ENCODE assay signal across 15 cellular contexts in genomic region chrX:69109706-69110635, GRCh38. TPM values are rescaled to one million over a fixed set of nuclear protein-coding genes. Genes with fewer than 3 reads are reported as not detected.
DNase-seq lines count a peak whose midpoint lies in the region; ATAC-seq, FAIRE-seq and TF ChIP-seq lines count a peak whose summit lies in the region.
"Had no signal": no experiment of that assay in that cellular context is flagged by ENCODE, and none has a peak within 500 bp of the region (broad histone marks: within the 10 kb centered on the region; RNA-seq: fewer than 3 reads in every experiment).

No MANE protein-coding gene starts in this region.

- H4K91ac ChIP-seq in mesenchymal stem cell (ENCODE audit: low read length) = peak overlapping the region; percentile 75

- POLR2A ChIA-PET in AG04450 (lab: Yijun Ruan, JAX) = interaction anchor here (0.7 to 1.7 kb wide), 2 partner anchors 279 to 281 kb away, joined by 3 to 4 read pairs; partner anchors contain the start of gene EFNB1
- POLR2A ChIA-PET in HepG2 (lab: Yijun Ruan, JAX) = no interaction called here

- CTCF ChIA-PET in AG04450 (lab: Charles Lee) = no interaction called here
- CTCF ChIA-PET in HepG2 (lab: Yijun Ruan, JAX; ENCODE audit: low intra/inter-chr PET ratio, low total read pairs) = no interaction called here

- H3K79me2 ChIP-seq in HepG2 (ENCODE audit: insufficient read depth, low read length) = no peaks in the 10 kb centered on the region

- H3K9me3 ChIP-seq in AG04450 (ENCODE audit: control insufficient read depth, insufficient read depth, low read length) (no peaks in the 10 kb centered on the region), mesenchymal stem cell (ENCODE audit: control insufficient read depth, low read length) (no peaks in the 10 kb centered on the region), body of pancreas (no peaks in the 10 kb centered on the region), HepG2 (ENCODE audit: low read length) (no peaks in the 10 kb centered on the region)

- no peaks in the 10 kb centered on the region for H3K27me3 Mint-ChIP-seq in progenitor cell of endocrine pancreas

- no peak overlapping the region for H2AK5ac ChIP-seq in mesenchymal stem cell (ENCODE audit: low read length, severe bottlenecking)

- peak overlapping the region; percentile 35 to 58 for H3K4ac ChIP-seq in mesenchymal stem cell (ENCODE audit: low read depth in 1 of 2, low read length in 2 of 2)

- no TSS peak for BruUV-seq in HepG2 (replicated peaks; lab: Mats Ljungman, UMichigan)

- intact Hi-C loops in body of pancreas (cut with DNase I) = no loop called here
- intact Hi-C loops in HepG2 (cut with micrococcal nuclease; ENCODE audit: unreplicated experiment) = no loop called here

- H3K14ac ChIP-seq in mesenchymal stem cell (ENCODE audit: low read length in 2 of 2) = peak overlapping the region in 1 of 2 experiments; percentile 88

- H2BK12ac ChIP-seq in mesenchymal stem cell (ENCODE audit: low read length in 2 of 2) = peak overlapping the region; percentile 72 to 84

- no peak overlapping the region for H3K4me2 ChIP-seq in mesenchymal stem cell (ENCODE audit: low read length, poor library complexity, severe bottlenecking)
- no peak overlapping the region for H3K4me2 ChIP-seq in HepG2 (ENCODE audit: low read depth, low read length)
- H3K4me2 ChIP-seq: GM23338 had no signal

- no peak overlapping the region for H2AFZ ChIP-seq in mesenchymal stem cell (ENCODE audit: low read depth, low read length)
- no peak overlapping the region for H2AFZ ChIP-seq in HepG2 (ENCODE audit: low read length)
- H2AFZ ChIP-seq: GM23338 had no signal

- TF ChIP-seq POLR2A in body of pancreas (IDR thresholded peaks at IDR 0.05) (no peak), HepG2 (IDR thresholded peaks at IDR 0.05; ENCODE audit: insufficient read depth in 1 of 2, low read depth in 2 of 2, low read length in 2 of 2) (no peak)

- TF ChIP-seq RAD21 in HepG2 (CRISPR knock-in tag; IDR thresholded peaks at IDR 0.05) = no peak

- H3K27ac Mint-ChIP-seq in progenitor cell of endocrine pancreas = no peak overlapping the region
- H3K27ac Mint-ChIP-seq: activated T-cell treated with anti-CD3 and anti-CD28 coated beads, Interleukin-2, amount 50 U/mL, for 24 hours; GM23338 had no signal

- ATAC-seq in body of pancreas (no peak), HepG2 (no peak)
- ATAC-seq: GM23338, right cardiac atrium had no signal

- 7% methylated on average over 7 of the region's 8 CpGs for WGBS in mesenchymal stem cell
- WGBS in body of pancreas, 2 donors = 66 to 69% methylated on average over 4 to 6 of the region's 8 CpGs
- WGBS in HepG2 (ENCODE audit: low lambda C conversion rate) = 24% methylated on average over 4 of the region's 8 CpGs

- DNase-seq in AG04450 (ENCODE audit: low read depth, low spot score) (peak; percentile 34), HTR-8/SVneo (ENCODE audit: insufficient read length, low spot score) (peak; percentile 45), astrocyte of the spinal cord (ENCODE audit: low read depth, low spot score) (peak; percentile 29), mesenchymal stem cell (peak; percentile 81), body of pancreas (no peak), progenitor cell of endocrine pancreas (ENCODE audit: low spot score, unreplicated experiment) (no peak), NCI-H2196 treated with DMSO at 0.1 percent for 48 hours (lab: John Stamatoyannopoulos, UW; ENCODE audit: unreplicated experiment) (no peak), HepG2 (ENCODE audit: low spot score) (no peak)
- DNase-seq: activated T-cell treated with anti-CD3 and anti-CD28 coated beads, Interleukin-2, amount 50 U/mL, for 24 hours; caudate nucleus; GF-D8; glutamatergic neuron; right cardiac atrium had no signal

- TF ChIP-seq CTCF in AG04450 (IDR thresholded peaks at IDR 0.05; ENCODE audit: low read depth, low read length) (no peak), astrocyte of the spinal cord (IDR thresholded peaks at IDR 0.05; ENCODE audit: low read depth, low read length) (no peak), body of pancreas (IDR thresholded peaks at IDR 0.05) (no peak), progenitor cell of endocrine pancreas (IDR thresholded peaks at IDR 0.05; ENCODE audit: unreplicated experiment) (no peak), HepG2 (CRISPR knock-in tag; IDR thresholded peaks at IDR 0.05) (no peak)

- no peak overlapping the region for H2BK5ac ChIP-seq in mesenchymal stem cell (ENCODE audit: low read depth, low read length, poor library complexity, severe bottlenecking)

- H3K4me3 ChIP-seq in AG04450 (ENCODE audit: low read depth, low read length) (no peak overlapping the region), astrocyte of the spinal cord (ENCODE audit: low read depth, low read length) (no peak overlapping the region), mesenchymal stem cell (ENCODE audit: insufficient read depth in 1 of 2, low read depth in 1 of 2, low read length in 2 of 2) (no peak overlapping the region), body of pancreas (no peak overlapping the region), HepG2 (replicated peaks in 1 of 3; ENCODE audit: insufficient read depth in 1 of 3, low read depth in 2 of 3, low read length in 3 of 3) (no peak overlapping the region)
- H3K4me3 ChIP-seq: GM23338, lung had no signal

- H3K27ac ChIP-seq in AG04450 (ENCODE audit: low read depth, low read length) = no peak overlapping the region
- no peak overlapping the region for H3K27ac ChIP-seq in mesenchymal stem cell (ENCODE audit: low read length, poor library complexity, severe bottlenecking)
- no peak overlapping the region for H3K27ac ChIP-seq in body of pancreas
- no peak overlapping the region for H3K27ac ChIP-seq in HepG2 (ENCODE audit: extremely low read length, insufficient read depth, low read length)

- peaks cover 9% of the 10 kb centered on the region for H3K9me3 Mint-ChIP-seq in progenitor cell of endocrine pancreas (ENCODE audit: low read depth)
- H3K9me3 Mint-ChIP-seq: activated T-cell treated with anti-CD3 and anti-CD28 coated beads, Interleukin-2, amount 50 U/mL, for 24 hours; GM23338 had no signal

- peaks cover 16% of the 10 kb centered on the region for H3K4me1 Mint-ChIP-seq in progenitor cell of endocrine pancreas (ENCODE audit: low read depth)

- in situ Hi-C loops in astrocyte of the spinal cord (cut with HindIII; ENCODE audit: low sequenced_read_pairs) = no loop called here
- in situ Hi-C loops in HepG2 (cut with HindIII; ENCODE audit: extremely low pct_ligation_motif_present, low pct_unique_long_range_greater_than_20kb) = no loop called here

- H4K20me1 ChIP-seq in HepG2 (ENCODE audit: insufficient read depth, low read length) = no peaks in the 10 kb centered on the region

- no peak for FAIRE-seq in HTR-8/SVneo (lab: Jason Lieb, UNC)
- FAIRE-seq in HepG2 (lab: Jason Lieb, UNC) = no peak

- H2BK120ac ChIP-seq in mesenchymal stem cell (ENCODE audit: low read depth, low read length) = peak overlapping the region; percentile 49

- H2BK15ac ChIP-seq in mesenchymal stem cell (ENCODE audit: low read depth, poor library complexity, severe bottlenecking) = peak overlapping the region; percentile 52

- H4K8ac ChIP-seq in mesenchymal stem cell (ENCODE audit: low read length) = peak overlapping the region; percentile 80

- H3K4me1 ChIP-seq in mesenchymal stem cell (ENCODE audit: control insufficient read depth, insufficient read depth, low read depth, low read length) (peaks cover 10% of the 10 kb centered on the region), body of pancreas (peaks cover 6% of the 10 kb centered on the region), HepG2 (ENCODE audit: insufficient read depth, low read length) (no peaks in the 10 kb centered on the region)

- peaks cover 1% of the 10 kb centered on the region for H3K36me3 Mint-ChIP-seq in progenitor cell of endocrine pancreas (ENCODE audit: insufficient read depth)

- no peak for TF ChIP-seq EP300 in HepG2 (IDR thresholded peaks at IDR 0.05; ENCODE audit: low read depth in 2 of 2, low read length in 2 of 2)
- TF ChIP-seq EP300 in HepG2 (CRISPR knock-in tag; IDR thresholded peaks at IDR 0.05; ENCODE audit: borderline replicate concordance) = no peak

- H3K9ac ChIP-seq in mesenchymal stem cell (ENCODE audit: low read length) = no peak overlapping the region
- H3K9ac ChIP-seq in HepG2 (ENCODE audit: insufficient read depth, low read depth, low read length) = no peak overlapping the region

- no peaks in the 10 kb centered on the region for H3K79me1 ChIP-seq in mesenchymal stem cell (replicated peaks; ENCODE audit: low read length, poor library complexity, severe bottlenecking)

- H3K18ac ChIP-seq in mesenchymal stem cell (ENCODE audit: low read depth in 1 of 2, low read length in 2 of 2) = peak overlapping the region; percentile 83 to 88

- no peak overlapping the region for H3K23ac ChIP-seq in mesenchymal stem cell (ENCODE audit: low read length in 2 of 2)

- H3K27me3 ChIP-seq in AG04450 (ENCODE audit: control insufficient read depth, insufficient read depth, low read length) (no peaks in the 10 kb centered on the region), mesenchymal stem cell (ENCODE audit: control insufficient read depth in 1 of 2, insufficient read depth in 1 of 2, low read length in 2 of 2) (peaks cover 0 to 86% of the 10 kb centered on the region in 2 experiments), body of pancreas (no peaks in the 10 kb centered on the region), HepG2 (ENCODE audit: control insufficient read depth in 1 of 2, insufficient read depth in 2 of 2, low read length in 2 of 2) (no peaks in the 10 kb centered on the region)

- H3K36me3 ChIP-seq in mesenchymal stem cell (ENCODE audit: control insufficient read depth in 1 of 2, insufficient read depth in 2 of 2, low read depth in 1 of 2, low read length in 2 of 2) (no peaks in the 10 kb centered on the region), body of pancreas (replicated peaks in 1 of 2; ENCODE audit: insufficient read depth in 1 of 2, low read depth in 2 of 2) (no peaks in the 10 kb centered on the region), HepG2 (replicated peaks in 1 of 2; ENCODE audit: control insufficient read depth in 1 of 2, insufficient read depth in 2 of 2, low read length in 2 of 2) (no peaks in the 10 kb centered on the region)

- H3K4me3 Mint-ChIP-seq in progenitor cell of endocrine pancreas (ENCODE audit: low read depth) = no peak overlapping the region
- H3K4me3 Mint-ChIP-seq: activated T-cell treated with anti-CD3 and anti-CD28 coated beads, Interleukin-2, amount 50 U/mL, for 24 hours; GM23338 had no signal

RNA-seq across cellular contexts. Expression of gene PJA1, which starts 55.3 kb away (rescaled TPM):
- polyA plus RNA-seq in AG04450 (2011; rRNA removed) (25.7 and 30.7 TPM in 2 replicates), HepG2 (2011; rRNA removed) (3.6 TPM in 2 replicates)
- polyA minus RNA-seq in AG04450 (2011; rRNA and poly(A)+ RNA removed) = 29.3 and 32.8 TPM in 2 replicates
- 40.5 TPM for polyA plus RNA-seq in mesenchymal stem cell (2013, experiment 1 of 2)
- polyA plus RNA-seq in mesenchymal stem cell (2013, experiment 2 of 2) = 38.9 TPM
- total RNA-seq in body of pancreas (1 to 10 TPM; 8.2 to 8.3 TPM), progenitor cell of endocrine pancreas (34.2 and 35.7 TPM in 2 replicates), HepG2 (2016; rRNA removed; fragmentation: Illumina TruSeq; extraction: Trizol) (9.6 and 12.3 TPM in 2 replicates)
- total RNA-seq in HepG2 (2016; cell fraction: cytosol; rRNA removed; fragmentation: Illumina TruSeq; extraction: Trizol; ENCODE audit: low read depth) = 1.0 and 1.2 TPM in 2 replicates
- total RNA-seq in HepG2 (2016; cell fraction: insoluble cytoplasmic fraction; rRNA removed; fragmentation: Illumina TruSeq; extraction: Trizol) = 10.5 and 12.4 TPM in 2 replicates
- 2.5 and 3.0 TPM in 2 replicates for total RNA-seq in HepG2 (2016; cell fraction: membrane; rRNA removed; fragmentation: Illumina TruSeq; extraction: Trizol)
- total RNA-seq in HepG2 (2016; cell fraction: nucleus; rRNA removed; fragmentation: Illumina TruSeq; extraction: Trizol) = 4.6 and 5.0 TPM in 2 replicates
- 4.5 and 4.9 TPM in 2 replicates for polyA plus RNA-seq in HepG2 (2011; cell fraction: cytosol; rRNA removed)
- polyA plus RNA-seq in HepG2 (2011; cell fraction: nucleus; rRNA removed) = 3.2 and 3.7 TPM in 2 replicates
- polyA plus RNA-seq in HepG2 (2012) = 8.8 and 10.8 TPM in 2 replicates
- 0.54 and 0.96 TPM in 2 replicates for polyA plus RNA-seq in HepG2 (2016; cell fraction: cytosol; fragmentation: Illumina TruSeq; extraction: Trizol; ENCODE audit: low read depth)
- 11.3 and 12.0 TPM in 2 replicates for polyA plus RNA-seq in HepG2 (2016; cell fraction: insoluble cytoplasmic fraction; fragmentation: Illumina TruSeq; extraction: Trizol; ENCODE audit: low read depth)
- 1.1 and 2.4 TPM in 2 replicates for polyA plus RNA-seq in HepG2 (2016; cell fraction: membrane; fragmentation: Illumina TruSeq; extraction: Trizol; ENCODE audit: low read depth)
- 4.4 and 6.3 TPM in 2 replicates for polyA plus RNA-seq in HepG2 (2016; cell fraction: nucleus; fragmentation: Illumina TruSeq; extraction: Trizol; ENCODE audit: insufficient read depth, low read depth)
- 5.4 and 8.2 TPM in 2 replicates for polyA minus RNA-seq in HepG2 (2011; rRNA and poly(A)+ RNA removed; ENCODE audit: low replicate concordance)
- 2.1 and 3.8 TPM in 2 replicates for polyA minus RNA-seq in HepG2 (2011; cell fraction: cytosol; rRNA and poly(A)+ RNA removed)
- 1.6 and 1.8 TPM in 2 replicates for polyA minus RNA-seq in HepG2 (2011; cell fraction: nucleus; rRNA and poly(A)+ RNA removed)

Comparison
In these comparisons a context has a peak if more than half of its experiments do, and no peak if none do; other contexts are left out.
1. DNase-seq: peak in AG04450 (single experiment), HTR-8/SVneo (single experiment), astrocyte of the spinal cord (single experiment) and mesenchymal stem cell (single experiment); none in body of pancreas (0 of 4), progenitor cell of endocrine pancreas (single experiment), NCI-H2196 treated with DMSO at 0.1 percent for 48 hours (single experiment) and HepG2 (single experiment).